Comparison of ENCODE assay signal across 8 cellular contexts in genomic region chr19:46913852-46914430, GRCh38. TPM values are rescaled to one million over a fixed set of nuclear protein-coding genes. Genes with fewer than 3 reads are reported as not detected.
DNase-seq lines count a peak whose midpoint lies in the region; TF ChIP-seq lines count a peak whose summit lies in the region.

No MANE protein-coding gene starts in this region.

- peaks cover 36% of the 10 kb centered on the region for H3K4me1 ChIP-seq in skeletal muscle satellite cell (ENCODE audit: control insufficient read depth, insufficient read depth, low read length)

- H3K4me2 ChIP-seq in skeletal muscle satellite cell (ENCODE audit: low read length), result peak overlapping the region; percentile 64

- H3K9ac ChIP-seq in skeletal muscle satellite cell (ENCODE audit: low read depth, low read length), result peak overlapping the region; percentile 44

- H3K36me3 ChIP-seq in skeletal muscle satellite cell (ENCODE audit: insufficient read depth, low read length), result peaks cover 6% of the 10 kb centered on the region

- H3K4me3 ChIP-seq in skeletal muscle satellite cell (ENCODE audit: low read length), result peak overlapping the region; percentile 35

- H3K9me3 ChIP-seq in skeletal muscle satellite cell (replicated peaks; ENCODE audit: low read length), result no peaks in the 10 kb centered on the region

- no peak for TF ChIP-seq CTCF in GM10266 (IDR thresholded peaks at IDR 0.05; ENCODE audit: control insufficient read depth, insufficient read depth, low read depth, missing control alignments)

- H3K27me3 ChIP-seq in skeletal muscle satellite cell (ENCODE audit: control insufficient read depth, insufficient read depth, low read length), result no peaks in the 10 kb centered on the region

- DNase-seq in GM10266 (ENCODE audit: extremely low spot score) (peak; percentile 17), RPMI7951 (ENCODE audit: low read depth) (peak; percentile 69), fibroblast of peridontal ligament (ENCODE audit: extremely low read depth) (peak; percentile 71), NCI-H1417 treated with DMSO at 0.1 percent for 48 hours (lab: John Stamatoyannopoulos, UW) (no peak), NCI-H446 treated with DMSO at 0.1 percent for 48 hours (lab: John Stamatoyannopoulos, UW) (no peak), T1000 (lab: John Stamatoyannopoulos, UW) (no peak), DMS79 (lab: John Stamatoyannopoulos, UW) (no peak)

RNA-seq across cellular contexts. Expression of gene ARHGAP35, which starts 53.1 kb away (rescaled TPM):
- total RNA-seq in RPMI7951 (2014; rRNA removed; shearing (Covaris generic)), result 24.0 and 25.2 TPM in 2 replicates
- total RNA-seq in skeletal muscle satellite cell (2012; rRNA removed), result 25.8 and 30.2 TPM in 2 replicates

Comparison
In these comparisons a context has a peak if more than half of its experiments do, and no peak if none do; other contexts are left out.
1. DNase-seq: peak in GM10266 (single experiment), RPMI7951 (single experiment) and fibroblast of peridontal ligament (single experiment); none in NCI-H1417 treated with DMSO at 0.1 percent for 48 hours (single experiment), NCI-H446 treated with DMSO at 0.1 percent for 48 hours (single experiment), T1000 (single experiment) and DMS79 (single experiment).